ENCODE assay signal across 22 cellular contexts in the genomic region with DNA sequence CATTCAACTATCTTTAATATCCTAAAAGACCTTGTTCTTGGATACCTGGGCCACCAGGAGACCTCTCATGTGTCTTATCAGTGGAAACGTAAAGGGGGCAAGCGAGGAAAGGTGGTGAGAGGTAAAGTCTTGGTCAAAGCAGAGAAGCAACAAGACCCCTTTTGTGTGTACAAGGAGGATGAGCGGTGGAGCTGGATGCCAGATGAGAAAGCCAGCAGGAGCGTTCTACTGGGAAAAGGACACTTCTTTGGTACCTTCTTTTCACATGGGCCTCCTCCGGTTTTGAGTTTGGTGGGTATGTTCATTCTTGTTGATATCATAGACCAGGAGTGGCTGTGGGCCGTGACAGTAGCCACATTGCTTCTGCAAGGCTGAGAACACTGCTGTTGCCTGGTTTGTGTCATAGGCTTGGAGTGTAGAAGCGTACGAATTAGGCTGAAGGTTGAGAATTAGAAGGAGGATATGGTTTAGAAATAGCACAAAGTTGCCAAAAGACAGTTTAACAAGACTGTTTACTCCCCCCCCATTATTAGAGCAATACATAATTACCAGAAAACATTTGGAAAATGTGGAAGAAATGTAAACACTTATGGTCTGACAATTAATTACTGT. TPM values are rescaled to one million over a fixed set of nuclear protein-coding genes. Genes with fewer than 3 reads are reported as not detected.
DNase-seq lines count a peak whose midpoint lies in the region; ATAC-seq and TF ChIP-seq lines count a peak whose summit lies in the region.
"Had no signal": no experiment of that assay in that cellular context is flagged by ENCODE, and none has a peak within 500 bp of the region (broad histone marks: within the 10 kb centered on the region; RNA-seq: fewer than 3 reads in every experiment).

No MANE protein-coding gene starts in this region.

- H3K4me1 ChIP-seq in RWPE2 (ENCODE audit: insufficient read depth, poor library complexity, severe bottlenecking) (peaks cover 28% of the 10 kb centered on the region), esophagus muscularis mucosa (peaks cover 59 to 85% (median 74%) of the 10 kb centered on the region in 4 donors), muscle layer of duodenum (ENCODE audit: control insufficient read depth in 1 of 2, insufficient read depth in 2 of 2, low read length in 2 of 2) (peaks cover 26 to 66% of the 10 kb centered on the region in 2 donors), subcutaneous abdominal adipose tissue (ENCODE audit: control insufficient read depth in 5 of 5, insufficient read depth in 5 of 5, low read length in 5 of 5) (peaks cover 14 to 63% (median 58%) of the 10 kb centered on the region in 5 donors), osteoblast (ENCODE audit: insufficient read depth, low read length) (peaks cover 23% of the 10 kb centered on the region)

- H3K36me3 ChIP-seq in RWPE2 (ENCODE audit: low read depth) (peaks cover 16% of the 10 kb centered on the region; the same call in 1 of the 2 replicates), esophagus muscularis mucosa (peaks cover 0 to 6% (median 0%) of the 10 kb centered on the region in 4 donors), muscle layer of duodenum (ENCODE audit: control insufficient read depth in 1 of 2, insufficient read depth in 2 of 2, low read length in 2 of 2) (no peaks in the 10 kb centered on the region), subcutaneous abdominal adipose tissue (ENCODE audit: control insufficient read depth in 5 of 5, insufficient read depth in 5 of 5, low read length in 5 of 5) (no peaks in the 10 kb centered on the region), osteoblast (ENCODE audit: insufficient read depth, low read length) (no peaks in the 10 kb centered on the region)
- H3K36me3 ChIP-seq: SJCRH30 had no signal

- no peak overlapping the region for H3K9ac ChIP-seq in subcutaneous abdominal adipose tissue (ENCODE audit: low read length in 5 of 5)
- H3K9ac ChIP-seq: GM23248 had no signal

- TF ChIP-seq POLR2A in esophagus muscularis mucosa (IDR thresholded peaks at IDR 0.05; ENCODE audit: low read depth) = no peak

- no peak for TF ChIP-seq CTCF in RWPE2 (IDR thresholded peaks at IDR 0.05; ENCODE audit: poor library complexity, severe bottlenecking)
- TF ChIP-seq CTCF in esophagus muscularis mucosa (IDR thresholded peaks at IDR 0.05) = no peak
- no peak for TF ChIP-seq CTCF in osteoblast (IDR thresholded peaks at IDR 0.05; ENCODE audit: extremely low read depth, low read depth, low read length)

- 71% methylated on average over 8 of the region's 8 CpGs for WGBS in esophagus muscularis mucosa

- H3K79me2 ChIP-seq in osteoblast (ENCODE audit: insufficient read depth, low read length) = peaks cover 27% of the 10 kb centered on the region

- no peak overlapping the region for H2AFZ ChIP-seq in osteoblast (ENCODE audit: low read length)
- H2AFZ ChIP-seq: GM23248 had no signal

- H3K4me2 ChIP-seq in osteoblast (ENCODE audit: insufficient read depth, low read length) = no peak overlapping the region

- no peaks in the 10 kb centered on the region for H3K27me3 ChIP-seq in RWPE2 (ENCODE audit: insufficient read depth, poor library complexity, severe bottlenecking)
- H3K27me3 ChIP-seq in esophagus muscularis mucosa = no peaks in the 10 kb centered on the region
- no peaks in the 10 kb centered on the region for H3K27me3 ChIP-seq in muscle layer of duodenum (ENCODE audit: low read depth, low read length)
- no peaks in the 10 kb centered on the region for H3K27me3 ChIP-seq in subcutaneous abdominal adipose tissue (ENCODE audit: control insufficient read depth in 5 of 5, insufficient read depth in 4 of 5, low read length in 5 of 5)
- no peaks in the 10 kb centered on the region for H3K27me3 ChIP-seq in osteoblast (ENCODE audit: insufficient read depth, low read length)
- H3K27me3 ChIP-seq: SJCRH30 had no signal

- H3K4me3 ChIP-seq in RWPE2 (ENCODE audit: severe bottlenecking) (no peak overlapping the region), esophagus muscularis mucosa (no peak overlapping the region), muscle layer of duodenum (ENCODE audit: low read depth in 1 of 2, low read length in 2 of 2) (peak overlapping the region in 1 of 2 donors; percentile 2), subcutaneous abdominal adipose tissue (ENCODE audit: low read depth in 1 of 5, low read length in 5 of 5) (peak overlapping the region in 1 of 5 donors; percentile 26), osteoblast (ENCODE audit: insufficient read depth, low read length) (no peak overlapping the region)
- H3K4me3 ChIP-seq: GM23248, K562, SJCRH30 had no signal

- no peaks in the 10 kb centered on the region for H3K9me3 ChIP-seq in RWPE2 (ENCODE audit: severe bottlenecking)
- H3K9me3 ChIP-seq in esophagus muscularis mucosa = no peaks in the 10 kb centered on the region
- no peaks in the 10 kb centered on the region for H3K9me3 ChIP-seq in muscle layer of duodenum (ENCODE audit: control insufficient read depth in 1 of 2, low read length in 2 of 2)
- H3K9me3 ChIP-seq in subcutaneous abdominal adipose tissue (ENCODE audit: control insufficient read depth in 5 of 5, low read length in 5 of 5) = no peaks in the 10 kb centered on the region
- H3K9me3 ChIP-seq in osteoblast (ENCODE audit: low read depth, low read length) = no peaks in the 10 kb centered on the region
- H3K9me3 ChIP-seq: SJCRH30 had no signal

- no peak for TF ChIP-seq EP300 in esophagus muscularis mucosa (IDR thresholded peaks at IDR 0.05)

- H3K27ac ChIP-seq in RWPE2 (ENCODE audit: poor library complexity, severe bottlenecking) (peak overlapping the region; percentile 92), esophagus muscularis mucosa (replicated peaks in 1 of 4) (peak overlapping the region; percentile 35 to 59 (median 50)), muscle layer of duodenum (ENCODE audit: low read length) (peak overlapping the region; percentile 10), subcutaneous abdominal adipose tissue (ENCODE audit: low read depth, low read length) (peak overlapping the region; percentile 25), caudate nucleus (ENCODE audit: low read depth, low read length) (no peak overlapping the region), osteoblast (ENCODE audit: low read depth, low read length) (no peak overlapping the region)
- H3K27ac ChIP-seq: GM23248, SJCRH30 had no signal

- ATAC-seq in RWPE2 (ENCODE audit: low read depth) (no peak), GM19351 (IDR thresholded peaks at IDR 0.05; ENCODE audit: unreplicated experiment) (no peak)
- ATAC-seq: K562 had no signal

- no peak for DNase-seq in RWPE2 (ENCODE audit: low spot score)
- peak; percentile 90 for DNase-seq in esophagus muscularis mucosa (ENCODE audit: extremely low spot score)
- no peak for DNase-seq in caudate nucleus (lab: John Stamatoyannopoulos, UW)
- no peak for DNase-seq in activated effector memory CD4-positive, alpha-beta T cell treated with Interleukin-2 at 50 U/mL for 16 hours
- DNase-seq in osteoblast (ENCODE audit: insufficient read length, low spot score, missing footprints) = no peak
- DNase-seq: activated CD4-positive, alpha-beta T cell treated with anti-CD3 and anti-CD28 coated beads for 4 hours; activated naive CD8-positive, alpha-beta T cell treated with anti-CD3 and anti-CD28 coated beads, Interleukin-2, amount 10 ng/mL, durations not matched to agents 7 days and 5 days; CD4-positive, CD25-positive, alpha-beta regulatory T cell; DMS153; foreskin melanocyte; GM23248; hypothalamus; NCI-H1694; NCI-H748 treated with DMSO at 0.1 percent for 48 hours; retina; SJCRH30; stimulated activated CD8-positive, alpha-beta memory T cell treated with anti-CD3 and anti-CD28 coated beads, Interleukin-4, amount 100 ng/mL, for 48 hours; T-helper 1 cell had no signal

- H4K20me1 ChIP-seq in osteoblast (ENCODE audit: insufficient read depth, low read length) = no peaks in the 10 kb centered on the region

- intact Hi-C loops in esophagus muscularis mucosa (cut with DNase I) = no loop called here

RNA-seq across cellular contexts. Expression of gene VILL, which starts 46.8 kb away (rescaled TPM):
- total RNA-seq in esophagus muscularis mucosa (1 to 10 TPM; 3.2 to 5.1 (median 4.4) TPM), osteoblast (6.8 and 7.6 TPM in 2 replicates)

Comparison
In these comparisons a context has a peak if more than half of its experiments do, and no peak if none do; other contexts are left out.
1. H3K27ac ChIP-seq: peak in RWPE2 (single experiment), esophagus muscularis mucosa (4 of 4), muscle layer of duodenum (single experiment) and subcutaneous abdominal adipose tissue (single experiment); none in caudate nucleus (single experiment) and osteoblast (single experiment).